ENCODE assay signal across 1 cellular context in the genomic region with DNA sequence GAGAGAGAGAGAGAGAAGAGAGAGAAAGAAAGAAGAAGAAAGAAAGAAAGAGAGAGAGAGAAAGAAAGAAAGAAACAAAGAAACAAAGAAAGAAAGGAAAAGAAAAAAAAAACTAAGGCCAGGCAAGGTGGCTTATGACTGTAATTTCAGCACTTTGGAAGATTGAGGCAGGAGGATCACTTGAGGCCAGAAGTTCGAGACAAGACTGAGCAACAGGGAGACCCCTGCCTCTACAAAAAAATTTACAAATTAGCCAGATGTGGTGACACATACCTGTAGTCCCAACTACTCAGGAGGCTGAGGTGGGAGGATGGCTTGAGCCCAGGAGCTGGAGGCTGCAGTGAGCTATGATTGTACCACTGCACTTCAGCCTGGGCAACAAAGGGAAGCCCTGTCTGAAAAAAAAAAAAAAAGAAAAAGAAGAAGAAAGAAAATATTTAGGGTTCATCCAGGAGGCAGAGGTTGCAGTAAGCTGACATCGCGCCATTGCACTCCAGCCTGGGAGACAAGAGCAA.
TF ChIP-seq lines count a peak whose summit lies in the region.

No MANE protein-coding gene starts in this region.

TF ChIP-seq in A549, 52 proteins besides CTCF, POLR2A, EP300 and RAD21:
- TF ChIP-seq, protein P1, sequence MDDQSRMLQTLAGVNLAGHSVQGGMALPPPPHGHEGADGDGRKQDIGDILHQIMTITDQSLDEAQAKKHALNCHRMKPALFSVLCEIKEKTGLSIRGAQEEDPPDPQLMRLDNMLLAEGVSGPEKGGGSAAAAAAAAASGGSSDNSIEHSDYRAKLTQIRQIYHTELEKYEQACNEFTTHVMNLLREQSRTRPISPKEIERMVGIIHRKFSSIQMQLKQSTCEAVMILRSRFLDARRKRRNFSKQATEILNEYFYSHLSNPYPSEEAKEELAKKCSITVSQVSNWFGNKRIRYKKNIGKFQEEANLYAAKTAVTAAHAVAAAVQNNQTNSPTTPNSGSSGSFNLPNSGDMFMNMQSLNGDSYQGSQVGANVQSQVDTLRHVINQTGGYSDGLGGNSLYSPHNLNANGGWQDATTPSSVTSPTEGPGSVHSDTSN (IDR thresholded peaks at IDR 0.05), result no peak
- TF ChIP-seq RFX5 (IDR thresholded peaks at IDR 0.05) (no peak), PHF8 (IDR thresholded peaks at IDR 0.05; ENCODE audit: borderline replicate concordance, low read depth) (no peak), NPAS2 (CRISPR knock-in tag; IDR thresholded peaks at IDR 0.05; ENCODE audit: borderline replicate concordance) (no peak), KDM1A (IDR thresholded peaks at IDR 0.05; ENCODE audit: low read depth) (no peak), HOXB13 (CRISPR knock-in tag; IDR thresholded peaks at IDR 0.05; ENCODE audit: low read depth) (no peak), JUN (IDR thresholded peaks at IDR 0.05) (0 out of 5 replicates have a peak, but pooled peaks of 1 of the 2 experiments have one; percentile 46), TFCP2L1 (CRISPR knock-in tag; IDR thresholded peaks at IDR 0.05) (no peak)
